ENCODE assay signal across 17 cellular contexts in the genomic region with DNA sequence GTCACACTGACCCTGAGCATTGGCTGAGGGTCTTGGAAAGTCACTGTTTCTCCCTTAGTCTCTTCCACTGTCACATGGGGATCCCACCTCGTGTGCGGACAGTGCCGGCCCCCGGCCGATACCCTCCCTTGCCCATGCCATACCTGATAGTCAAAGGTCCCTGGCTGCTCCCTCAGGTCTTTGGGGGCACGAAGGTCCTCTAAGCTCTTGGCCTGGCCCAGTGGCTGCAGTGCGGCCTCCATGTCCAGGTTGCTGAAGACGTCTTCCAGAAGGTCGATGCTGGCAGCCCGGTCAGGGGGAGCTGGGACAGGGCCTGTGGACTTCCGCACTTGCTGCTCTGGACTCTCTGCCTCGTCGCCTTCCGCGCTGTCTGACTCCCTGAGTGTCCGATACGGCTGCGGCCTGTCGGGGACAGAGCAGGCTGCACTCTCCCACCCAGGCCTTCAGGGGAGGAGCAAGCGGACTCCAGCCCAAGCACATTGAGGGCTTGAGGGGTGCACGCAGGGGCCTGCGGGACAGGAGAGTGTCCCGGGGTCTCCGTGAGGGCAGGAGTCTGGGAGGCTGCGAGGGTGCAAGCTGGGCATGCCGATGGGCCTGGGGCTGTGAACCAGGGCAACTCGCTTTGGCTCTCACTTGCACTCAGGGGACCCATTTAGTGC. TPM values are rescaled to one million over a fixed set of nuclear protein-coding genes. Genes with fewer than 3 reads are reported as not detected.
DNase-seq lines count a peak whose midpoint lies in the region; ATAC-seq and TF ChIP-seq lines count a peak whose summit lies in the region.
"Had no signal": no experiment of that assay in that cellular context is flagged by ENCODE, and none has a peak within 500 bp of the region (broad histone marks: within the 10 kb centered on the region; RNA-seq: fewer than 3 reads in every experiment).

No MANE protein-coding gene starts in this region.

- peaks cover 19% of the 10 kb centered on the region for H3K4me1 Mint-ChIP-seq in neural crest cell

- H3K27ac Mint-ChIP-seq in neural crest cell (ENCODE audit: unreplicated experiment) = peak overlapping the region; percentile 87
- H3K27ac Mint-ChIP-seq: CD4-positive, CD25-positive, alpha-beta regulatory T cell; HFFc6 had no signal

- no peaks in the 10 kb centered on the region for H3K27me3 ChIP-seq in cardiac muscle cell
- H3K27me3 ChIP-seq in dorsolateral prefrontal cortex = no peaks in the 10 kb centered on the region
- no peaks in the 10 kb centered on the region for H3K27me3 ChIP-seq in SJCRH30
- H3K27me3 ChIP-seq: BLaER1 had no signal

- peak overlapping the region; percentile 44 for H3K27ac ChIP-seq in cardiac muscle cell
- peak overlapping the region in 49 of 59 donors; percentile 3 to 82 (median 64) for H3K27ac ChIP-seq in dorsolateral prefrontal cortex
- H3K27ac ChIP-seq in SJCRH30 = no peak overlapping the region
- H3K27ac ChIP-seq: BLaER1, HL-60 had no signal

- no peaks in the 10 kb centered on the region for H3K9me3 Mint-ChIP-seq in neural crest cell
- H3K9me3 Mint-ChIP-seq: CD4-positive, CD25-positive, alpha-beta regulatory T cell; HFFc6 had no signal

- H3K27me3 Mint-ChIP-seq in neural crest cell (ENCODE audit: low read depth) = peaks cover 4% of the 10 kb centered on the region
- H3K27me3 Mint-ChIP-seq: CD4-positive, CD25-positive, alpha-beta regulatory T cell had no signal

- TF ChIP-seq CTCF in cardiac muscle cell (IDR thresholded peaks at IDR 0.05; ENCODE audit: low read depth, low read length) (no peak), dorsolateral prefrontal cortex (IDR thresholded peaks at IDR 0.05 in 54 of 56, conservative IDR thresholded peaks at IDR 0.05 in 2 of 56; ENCODE audit: low read depth in 1 of 56, partially characterized antibody in 56 of 56) (no peak), neural crest cell (conservative IDR thresholded peaks at IDR 0.05) (no peak)

- peak overlapping the region; percentile 44 for H3K4me3 Mint-ChIP-seq in neural crest cell
- H3K4me3 Mint-ChIP-seq: CD4-positive, CD25-positive, alpha-beta regulatory T cell; HFFc6 had no signal

- H3K9me3 ChIP-seq in cardiac muscle cell (ENCODE audit: low read depth) (no peaks in the 10 kb centered on the region), SJCRH30 (replicated peaks) (no peaks in the 10 kb centered on the region)
- H3K9me3 ChIP-seq: BLaER1 had no signal

- DNase-seq in cardiac muscle cell (ENCODE audit: low read depth in 1 of 2, low spot score in 1 of 2) (no peak), left ventricle myocardium superior (no peak), dorsolateral prefrontal cortex (no peak), neural crest cell (ENCODE audit: low read depth, low spot score) (no peak), SJCRH30 (no peak)
- no peak for DNase-seq in stimulated activated CD4-positive, alpha-beta T cell treated with anti-CD3 and anti-CD28 coated beads, Interleukin-4, amount 100 ng/mL, for 4 hours
- DNase-seq: 8988T; AML-193; CD4-positive, CD25-positive, alpha-beta regulatory T cell; DMS53; GF-D8; HCEC 1CT; HFFc6 had no signal

- no peaks in the 10 kb centered on the region for H3K4me1 ChIP-seq in cardiac muscle cell (ENCODE audit: low read depth)
- no peaks in the 10 kb centered on the region for H3K4me1 ChIP-seq in SJCRH30

- no peaks in the 10 kb centered on the region for H3K36me3 ChIP-seq in cardiac muscle cell
- no peaks in the 10 kb centered on the region for H3K36me3 ChIP-seq in SJCRH30

- H3K36me3 Mint-ChIP-seq in neural crest cell (ENCODE audit: low read depth) = no peaks in the 10 kb centered on the region
- H3K36me3 Mint-ChIP-seq: CD4-positive, CD25-positive, alpha-beta regulatory T cell had no signal

- no peak for ATAC-seq in left ventricle myocardium superior
- ATAC-seq in HG03108 (IDR thresholded peaks at IDR 0.05; ENCODE audit: unreplicated experiment) = no peak

- intact Hi-C loops in left ventricle myocardium superior (cut with micrococcal nuclease) = no loop called here
- intact Hi-C loops in dorsolateral prefrontal cortex (cut with DNase I) = no loop called here

- H3K4me3 ChIP-seq in cardiac muscle cell (no peak overlapping the region), dorsolateral prefrontal cortex (no peak overlapping the region), SJCRH30 (no peak overlapping the region)
- H3K4me3 ChIP-seq: BLaER1 had no signal

RNA-seq across cellular contexts. Expression of gene CRB2, which starts 27.6 kb away (rescaled TPM):
- total RNA-seq in cardiac muscle cell = 46.3 and 91.7 TPM in 2 replicates
- polyA plus RNA-seq in cardiac muscle cell = 8.3 and 16.9 TPM in 2 replicates
- total RNA-seq in left ventricle myocardium superior = 0.79 TPM
- total RNA-seq in dorsolateral prefrontal cortex = 100 to 1,000 TPM in 1 of 120 experiments, 10 to 100 TPM in 119; 14.5 to 102 (median 32.1) TPM
- total RNA-seq in neural crest cell = 73.4 and 80.5 TPM in 2 replicates
- total RNA-seq in SJCRH30 (2014; rRNA removed; shearing (Covaris generic)) = 0.08 TPM in 1 of 2 replicates, not detected in the other
- total RNA-seq: CD4-positive, CD25-positive, alpha-beta regulatory T cell; H4; HFFc6 had no signal
